Comparison of ENCODE assay signal across 28 cellular contexts in genomic region chr15:73628102-73628501, GRCh38. TPM values are rescaled to one million over a fixed set of nuclear protein-coding genes. Genes with fewer than 3 reads are reported as not detected.
A peak's percentile ranks its signal among the peaks of the same experiment; 100 is the strongest.
DNase-seq lines count a peak whose midpoint lies in the region; ATAC-seq and TF ChIP-seq lines count a peak whose summit lies in the region.
"Had no signal": no experiment of that assay in that cellular context is flagged by ENCODE, and none has a peak within 500 bp of the region (broad histone marks: within the 10 kb centered on the region; RNA-seq: fewer than 3 reads in every experiment).

No MANE protein-coding gene starts in this region.

- peak overlapping the region; percentile 12 for H3K9ac ChIP-seq in SK-N-MC (ENCODE audit: insufficient read length)
- no peak overlapping the region for H3K9ac ChIP-seq in endodermal cell (ENCODE audit: extremely low read depth, low read length, poor library complexity, severe bottlenecking)

- H3K9me3 ChIP-seq in SK-N-MC (ENCODE audit: low read depth, low read length) (no peaks in the 10 kb centered on the region), gastroesophageal sphincter (no peaks in the 10 kb centered on the region), sigmoid colon (no peaks in the 10 kb centered on the region), endodermal cell (ENCODE audit: control insufficient read depth, low read length) (no peaks in the 10 kb centered on the region)
- H3K9me3 ChIP-seq: left ventricle myocardium inferior, ovary, thyroid gland had no signal

- no peaks in the 10 kb centered on the region for H3K27me3 ChIP-seq in GM23338 (ENCODE audit: insufficient read depth)
- no peaks in the 10 kb centered on the region for H3K27me3 ChIP-seq in gastroesophageal sphincter
- no peaks in the 10 kb centered on the region for H3K27me3 ChIP-seq in sigmoid colon
- H3K27me3 ChIP-seq in endodermal cell (ENCODE audit: control insufficient read depth, insufficient read depth, low read length, poor library complexity, severe bottlenecking) = no peaks in the 10 kb centered on the region
- H3K27me3 ChIP-seq: ovary, thyroid gland had no signal

- H3K27ac ChIP-seq in GM23338 (ENCODE audit: low read depth) (no peak overlapping the region), SK-N-MC (peak overlapping the region; percentile 57; the same call in 1 of the 2 replicates), gastroesophageal sphincter (peak overlapping the region; percentile 40 to 98 (median 76)), sigmoid colon (peak overlapping the region; percentile 30 to 100 (median 98)), endodermal cell (ENCODE audit: low read depth, low read length) (no peak overlapping the region)
- H3K27ac ChIP-seq: ovary, thyroid gland had no signal

- H3F3A ChIP-seq in GM23338 (replicated peaks; ENCODE audit: low read depth) = no peaks in the 10 kb centered on the region

- no peaks in the 10 kb centered on the region for H3K9me2 ChIP-seq in GM23338 (ENCODE audit: insufficient read depth)

- no peak overlapping the region for H3K4me3 ChIP-seq in GM23338
- H3K4me3 ChIP-seq in SK-N-MC = peak overlapping the region; percentile 26
- no peak overlapping the region for H3K4me3 ChIP-seq in gastroesophageal sphincter
- no peak overlapping the region for H3K4me3 ChIP-seq in sigmoid colon
- no peak overlapping the region for H3K4me3 ChIP-seq in endodermal cell (ENCODE audit: low read length)
- H3K4me3 ChIP-seq: left ventricle myocardium inferior, ovary, thyroid gland had no signal

- H3K27ac Mint-ChIP-seq in GM23338 (peak overlapping the region; percentile 31; the same call in 1 of the 2 replicates), endodermal cell (no peak overlapping the region)
- H3K27ac Mint-ChIP-seq in activated T-helper 2 cell treated with anti-CD3 and anti-CD28 coated beads, Interferon-gamma antibody, Interleukin-2, Interleukin-4, amounts not matched to agents 10 μg/mL and 5 μg/mL and 100 μg/mL, durations not matched to agents 14 hours and 24 hours and 36 hours = no peak overlapping the region
- H3K27ac Mint-ChIP-seq: activated naive CD4-positive, alpha-beta T cell treated with anti-CD3 and anti-CD28 coated beads, Interleukin-2, amount 50 U/mL, for 24 hours; activated T-helper 1 cell treated with anti-CD3 and anti-CD28 coated beads, Interleukin-12 subunit alpha, Interleukin-12 subunit beta, Interleukin-2, Interleukin-4 antibody, amounts not matched to agents 30 ng/mL and 10 ng/mL and 1 ng/mL, durations not matched to agents 14 hours and 24 hours and 36 hours; IgD-negative memory B cell; mesothelial cell of epicardium; natural killer cell; stimulated activated naive CD8-positive, alpha-beta T cell treated with anti-CD3 and anti-CD28 coated beads, Interleukin-15, Interleukin-2, amounts not matched to agents 100 ng/mL and 50 ng/mL, for 24 hours; WTC11 had no signal

- H3K36me3 ChIP-seq in GM23338 (ENCODE audit: insufficient read depth) = no peaks in the 10 kb centered on the region
- H3K36me3 ChIP-seq in SK-N-MC (ENCODE audit: insufficient read depth, low read length) = no peaks in the 10 kb centered on the region
- no peaks in the 10 kb centered on the region for H3K36me3 ChIP-seq in gastroesophageal sphincter
- no peaks in the 10 kb centered on the region for H3K36me3 ChIP-seq in sigmoid colon
- H3K36me3 ChIP-seq in endodermal cell (ENCODE audit: control insufficient read depth, insufficient read depth, low read length) = no peaks in the 10 kb centered on the region
- H3K36me3 ChIP-seq: left ventricle myocardium inferior, ovary, thyroid gland had no signal

- H3K4me2 ChIP-seq in GM23338 = 0 out of 2 replicates have a peak overlapping the region, but pooled peaks have one; percentile 9

- no peaks in the 10 kb centered on the region for H3K9me3 Mint-ChIP-seq in GM23338
- H3K9me3 Mint-ChIP-seq in endodermal cell = no peaks in the 10 kb centered on the region
- no peaks in the 10 kb centered on the region for H3K9me3 Mint-ChIP-seq in activated T-helper 2 cell treated with anti-CD3 and anti-CD28 coated beads, Interferon-gamma antibody, Interleukin-2, Interleukin-4, amounts not matched to agents 10 μg/mL and 5 μg/mL and 100 μg/mL, durations not matched to agents 14 hours and 24 hours and 36 hours
- H3K9me3 Mint-ChIP-seq: activated naive CD4-positive, alpha-beta T cell treated with anti-CD3 and anti-CD28 coated beads, Interleukin-2, amount 50 U/mL, for 24 hours; activated T-helper 1 cell treated with anti-CD3 and anti-CD28 coated beads, Interleukin-12 subunit alpha, Interleukin-12 subunit beta, Interleukin-2, Interleukin-4 antibody, amounts not matched to agents 30 ng/mL and 10 ng/mL and 1 ng/mL, durations not matched to agents 14 hours and 24 hours and 36 hours; CD14-positive monocyte; IgD-negative memory B cell; mesothelial cell of epicardium; natural killer cell; stimulated activated naive CD8-positive, alpha-beta T cell treated with anti-CD3 and anti-CD28 coated beads, Interleukin-15, Interleukin-2, amounts not matched to agents 100 ng/mL and 50 ng/mL, for 24 hours; WTC11 had no signal

- H3K27me3 Mint-ChIP-seq in GM23338 (ENCODE audit: insufficient read depth, low read depth, poor library complexity) (peaks cover 4% of the 10 kb centered on the region), endodermal cell (ENCODE audit: insufficient read depth) (no peaks in the 10 kb centered on the region)
- no peaks in the 10 kb centered on the region for H3K27me3 Mint-ChIP-seq in activated T-helper 2 cell treated with anti-CD3 and anti-CD28 coated beads, Interferon-gamma antibody, Interleukin-2, Interleukin-4, amounts not matched to agents 10 μg/mL and 5 μg/mL and 100 μg/mL, durations not matched to agents 14 hours and 24 hours and 36 hours (ENCODE audit: low read depth)
- H3K27me3 Mint-ChIP-seq: activated naive CD4-positive, alpha-beta T cell treated with anti-CD3 and anti-CD28 coated beads, Interleukin-2, amount 50 U/mL, for 24 hours; IgD-negative memory B cell; stimulated activated naive CD8-positive, alpha-beta T cell treated with anti-CD3 and anti-CD28 coated beads, Interleukin-15, Interleukin-2, amounts not matched to agents 100 ng/mL and 50 ng/mL, for 24 hours had no signal

- peaks cover 25% of the 10 kb centered on the region for H4K20me1 ChIP-seq in GM23338 (replicated peaks; ENCODE audit: insufficient read depth)

- H3K4me3 Mint-ChIP-seq in GM23338 (peak overlapping the region; percentile 1; the same call in 1 of the 3 replicates), endodermal cell (no peak overlapping the region)
- H3K4me3 Mint-ChIP-seq in activated T-helper 2 cell treated with anti-CD3 and anti-CD28 coated beads, Interferon-gamma antibody, Interleukin-2, Interleukin-4, amounts not matched to agents 10 μg/mL and 5 μg/mL and 100 μg/mL, durations not matched to agents 14 hours and 24 hours and 36 hours (ENCODE audit: low read depth) = no peak overlapping the region
- H3K4me3 Mint-ChIP-seq: activated naive CD4-positive, alpha-beta T cell treated with anti-CD3 and anti-CD28 coated beads, Interleukin-2, amount 50 U/mL, for 24 hours; activated T-helper 1 cell treated with anti-CD3 and anti-CD28 coated beads, Interleukin-12 subunit alpha, Interleukin-12 subunit beta, Interleukin-2, Interleukin-4 antibody, amounts not matched to agents 30 ng/mL and 10 ng/mL and 1 ng/mL, durations not matched to agents 14 hours and 24 hours and 36 hours; CD14-positive monocyte; IgD-negative memory B cell; mesothelial cell of epicardium; natural killer cell; stimulated activated naive CD8-positive, alpha-beta T cell treated with anti-CD3 and anti-CD28 coated beads, Interleukin-15, Interleukin-2, amounts not matched to agents 100 ng/mL and 50 ng/mL, for 24 hours; WTC11 had no signal

- intact Hi-C loops in sigmoid colon (cut with DNase I) = no loop called here
- intact Hi-C loops in activated T-helper 2 cell treated with anti-CD3 and anti-CD28 coated beads, Interferon-gamma antibody, Interleukin-2, Interleukin-4, amounts not matched to agents 10 μg/mL and 5 μg/mL and 100 μg/mL, durations not matched to agents 14 hours and 24 hours and 36 hours (cut with micrococcal nuclease) = no loop called here

- TF ChIP-seq EP300 in gastroesophageal sphincter (IDR thresholded peaks at IDR 0.05) (no peak), sigmoid colon (IDR thresholded peaks at IDR 0.05) (no peak)

- DNase-seq in GM23338 (ENCODE audit: low spot score) (no peak), SK-N-MC (ENCODE audit: low read depth, low spot score) (no peak), sigmoid colon (no peak), endodermal cell (no peak), hippocampal formation (lab: John Stamatoyannopoulos, UW) (no peak)
- no peak for DNase-seq in activated T-helper 2 cell treated with anti-CD3 and anti-CD28 coated beads, Interferon-gamma antibody, Interleukin-2, Interleukin-4, amounts not matched to agents 10 μg/mL and 5 μg/mL and 100 μg/mL, durations not matched to agents 14 hours and 24 hours and 36 hours (ENCODE audit: low spot score)
- DNase-seq: activated CD4-positive, alpha-beta T cell treated with anti-CD3 and anti-CD28 coated beads, Interleukin-2, amount 50 U/mL, for 48 hours; amygdala; GOT3; left ventricle myocardium inferior; natural killer cell; NCI-H1092 treated with DMSO at 0.1 percent for 48 hours; NCI-H187 treated with DMSO at 0.1 percent for 48 hours; NCI-H524 treated with DMSO at 0.1 percent for 48 hours; ovary; SIG-M5; small intestine; SW 1271; thyroid gland had no signal

- H3K36me3 Mint-ChIP-seq in GM23338 (ENCODE audit: low read depth) (no peaks in the 10 kb centered on the region), endodermal cell (ENCODE audit: low read depth) (no peaks in the 10 kb centered on the region)
- H3K36me3 Mint-ChIP-seq in activated T-helper 2 cell treated with anti-CD3 and anti-CD28 coated beads, Interferon-gamma antibody, Interleukin-2, Interleukin-4, amounts not matched to agents 10 μg/mL and 5 μg/mL and 100 μg/mL, durations not matched to agents 14 hours and 24 hours and 36 hours (ENCODE audit: low read depth) = peaks cover 9% of the 10 kb centered on the region
- H3K36me3 Mint-ChIP-seq: activated naive CD4-positive, alpha-beta T cell treated with anti-CD3 and anti-CD28 coated beads, Interleukin-2, amount 50 U/mL, for 24 hours; IgD-negative memory B cell; mesothelial cell of epicardium; natural killer cell; WTC11 had no signal

- H3K4me1 Mint-ChIP-seq in GM23338 (peaks cover 62% of the 10 kb centered on the region), endodermal cell (peaks cover 56% of the 10 kb centered on the region)
- H3K4me1 Mint-ChIP-seq in activated T-helper 2 cell treated with anti-CD3 and anti-CD28 coated beads, Interferon-gamma antibody, Interleukin-2, Interleukin-4, amounts not matched to agents 10 μg/mL and 5 μg/mL and 100 μg/mL, durations not matched to agents 14 hours and 24 hours and 36 hours (ENCODE audit: low read depth) = peaks cover 33% of the 10 kb centered on the region

- no peak overlapping the region for H2AFZ ChIP-seq in GM23338

- peaks cover 69% of the 10 kb centered on the region for H3K4me1 ChIP-seq in GM23338 (ENCODE audit: insufficient read depth)
- peaks cover 28 to 92% (median 44%) of the 10 kb centered on the region in 3 donors for H3K4me1 ChIP-seq in gastroesophageal sphincter
- peaks cover 0 to 85% (median 81%) of the 10 kb centered on the region in 4 donors for H3K4me1 ChIP-seq in sigmoid colon
- no peaks in the 10 kb centered on the region for H3K4me1 ChIP-seq in endodermal cell (ENCODE audit: control insufficient read depth, insufficient read depth, low read length)

- TF ChIP-seq POLR2A in gastroesophageal sphincter (IDR thresholded peaks at IDR 0.05) = no peak
- no peak for TF ChIP-seq POLR2A in sigmoid colon (IDR thresholded peaks at IDR 0.05)

- H3K79me2 ChIP-seq in GM23338 (replicated peaks; ENCODE audit: insufficient read depth) = peaks cover 96% of the 10 kb centered on the region

- 20 to 22% methylated on average over 2 of the region's 2 CpGs for WGBS in gastroesophageal sphincter (ENCODE audit: low coverage in 1 of 2), 2 donors
- WGBS in sigmoid colon, 2 donors = 39 to 57% methylated on average over 2 of the region's 2 CpGs
- WGBS in endodermal cell (ENCODE audit: insufficient coverage in 1 of 2, insufficient read length in 1 of 2), 2 experiments = 83 to 88% methylated on average over 2 of the region's 2 CpGs

- ATAC-seq in GM23338 = no peak
- ATAC-seq in gastroesophageal sphincter = no peak
- ATAC-seq: natural killer cell, Panc1, WTC11 had no signal

- no peak for TF ChIP-seq CTCF in GM23338 (conservative IDR thresholded peaks at IDR 0.05; ENCODE audit: low read depth in 2 of 2)
- TF ChIP-seq CTCF in gastroesophageal sphincter (IDR thresholded peaks at IDR 0.05) = no peak
- no peak for TF ChIP-seq CTCF in sigmoid colon (IDR thresholded peaks at IDR 0.05)
- TF ChIP-seq CTCF in endodermal cell (conservative IDR thresholded peaks at IDR 0.05) = no peak

RNA-seq across cellular contexts. Expression of gene NPTN, which starts 5.1 kb away (rescaled TPM):
- 113 and 121 TPM in 2 replicates for total RNA-seq in GM23338 (2014; rRNA removed; shearing (Covaris generic))
- 53.0 and 56.3 TPM in 2 replicates for polyA plus RNA-seq in GM23338 (2016; fragmentation: Nextera tagmentation; extraction: Ambion mirVana)
- 100 to 1,000 TPM; 261 to 338 (median 333) TPM for total RNA-seq in gastroesophageal sphincter
- total RNA-seq in sigmoid colon = 100 to 1,000 TPM; 216 to 320 (median 299) TPM
- polyA plus RNA-seq in sigmoid colon = 10 to 100 TPM; 40.8 to 98.6 (median 42.5) TPM
- 100 to 1,000 TPM in 1 of 2 donors, 10 to 100 TPM in 1; 85.4 to 110 TPM for total RNA-seq in endodermal cell
- 92.0 TPM for polyA plus RNA-seq in endodermal cell (2013, experiment 1 of 2)
- polyA plus RNA-seq in endodermal cell (2013, experiment 2 of 2) = 83.4 TPM
- 69.3 and 76.6 TPM in 2 replicates for total RNA-seq in activated T-helper 2 cell treated with anti-CD3 and anti-CD28 coated beads, Interferon-gamma antibody, Interleukin-2, Interleukin-4, amounts not matched to agents 10 μg/mL and 5 μg/mL and 100 μg/mL, durations not matched to agents 14 hours and 24 hours and 36 hours

RNA-seq across cellular contexts. Expression of gene CD276, which starts 56.1 kb away (rescaled TPM):
- 131 and 158 TPM in 2 replicates for total RNA-seq in GM23338 (2014; rRNA removed; shearing (Covaris generic))
- 58.3 and 60.9 TPM in 2 replicates for polyA plus RNA-seq in GM23338 (2016; fragmentation: Nextera tagmentation; extraction: Ambion mirVana)
- total RNA-seq in gastroesophageal sphincter = 10 to 100 TPM; 34.7 to 61.5 (median 48.0) TPM
- total RNA-seq in sigmoid colon = 10 to 100 TPM; 20.4 to 59.8 (median 36.7) TPM
- 10 to 100 TPM; 15.7 to 38.6 (median 16.8) TPM for polyA plus RNA-seq in sigmoid colon
- total RNA-seq in endodermal cell = 100 to 1,000 TPM; 122 to 133 TPM
- 170 TPM for polyA plus RNA-seq in endodermal cell (2013, experiment 1 of 2)
- polyA plus RNA-seq in endodermal cell (2013, experiment 2 of 2) = 168 TPM
- 16.7 and 17.0 TPM in 2 replicates for total RNA-seq in activated T-helper 2 cell treated with anti-CD3 and anti-CD28 coated beads, Interferon-gamma antibody, Interleukin-2, Interleukin-4, amounts not matched to agents 10 μg/mL and 5 μg/mL and 100 μg/mL, durations not matched to agents 14 hours and 24 hours and 36 hours
- total RNA-seq: natural killer cell had no signal
- polyA plus RNA-seq: IgD-negative memory B cell had no signal

Comparison
In these comparisons a context has a peak if more than half of its experiments do, and no peak if none do; other contexts are left out.
1. H3K27ac ChIP-seq: peak in SK-N-MC (single experiment), gastroesophageal sphincter (4 of 4) and sigmoid colon (4 of 4); none in GM23338 (single experiment) and endodermal cell (single experiment).